1 cellular context compared by ENCODE assay signal in the genomic region with DNA sequence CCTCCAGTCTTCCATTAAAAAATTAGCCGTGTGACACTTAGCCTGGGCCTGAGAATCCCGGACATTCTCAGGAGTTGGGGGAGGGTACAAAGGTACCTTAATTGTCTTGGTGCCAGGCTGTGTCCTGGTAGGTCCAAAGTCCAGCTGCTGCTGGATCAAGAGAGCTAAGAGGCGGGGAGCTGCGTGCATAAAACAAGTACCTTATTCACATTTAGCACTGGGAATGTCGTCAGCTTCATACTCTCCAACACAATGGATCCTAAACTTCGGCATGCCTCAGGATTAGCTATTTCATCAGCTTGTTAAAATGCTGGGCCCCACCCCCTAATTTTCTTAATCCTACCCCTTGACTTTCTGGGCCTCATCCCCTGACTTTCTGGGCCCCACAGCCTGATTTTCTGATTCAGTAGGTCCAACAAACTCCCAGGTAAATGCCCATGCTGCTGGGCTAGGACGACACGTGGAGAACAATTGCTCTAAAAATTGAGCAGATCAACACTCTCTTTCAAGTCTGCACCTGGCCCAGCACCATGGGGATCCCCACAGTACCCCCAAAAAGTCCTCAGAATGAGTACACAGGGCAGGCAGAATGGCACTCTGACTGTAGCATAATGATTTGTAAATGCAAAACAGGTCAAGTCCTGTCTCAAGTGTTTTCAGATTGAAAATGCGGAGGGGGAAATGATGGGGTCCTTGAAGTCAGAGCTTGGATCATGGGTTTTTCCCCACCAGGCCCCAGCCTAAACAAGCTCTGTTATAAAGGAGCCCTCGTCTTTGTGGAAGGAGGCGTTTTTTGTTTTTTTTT.
TF ChIP-seq lines count a peak whose summit lies in the region.

No MANE protein-coding gene starts in this region.

TF ChIP-seq in A549, 52 proteins besides CTCF, POLR2A, EP300 and RAD21 (continued from another document):
- TF ChIP-seq, protein P1, sequence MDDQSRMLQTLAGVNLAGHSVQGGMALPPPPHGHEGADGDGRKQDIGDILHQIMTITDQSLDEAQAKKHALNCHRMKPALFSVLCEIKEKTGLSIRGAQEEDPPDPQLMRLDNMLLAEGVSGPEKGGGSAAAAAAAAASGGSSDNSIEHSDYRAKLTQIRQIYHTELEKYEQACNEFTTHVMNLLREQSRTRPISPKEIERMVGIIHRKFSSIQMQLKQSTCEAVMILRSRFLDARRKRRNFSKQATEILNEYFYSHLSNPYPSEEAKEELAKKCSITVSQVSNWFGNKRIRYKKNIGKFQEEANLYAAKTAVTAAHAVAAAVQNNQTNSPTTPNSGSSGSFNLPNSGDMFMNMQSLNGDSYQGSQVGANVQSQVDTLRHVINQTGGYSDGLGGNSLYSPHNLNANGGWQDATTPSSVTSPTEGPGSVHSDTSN (IDR thresholded peaks at IDR 0.05) = no peak
